Comparison of ENCODE assay signal across 17 cellular contexts in the genomic region with DNA sequence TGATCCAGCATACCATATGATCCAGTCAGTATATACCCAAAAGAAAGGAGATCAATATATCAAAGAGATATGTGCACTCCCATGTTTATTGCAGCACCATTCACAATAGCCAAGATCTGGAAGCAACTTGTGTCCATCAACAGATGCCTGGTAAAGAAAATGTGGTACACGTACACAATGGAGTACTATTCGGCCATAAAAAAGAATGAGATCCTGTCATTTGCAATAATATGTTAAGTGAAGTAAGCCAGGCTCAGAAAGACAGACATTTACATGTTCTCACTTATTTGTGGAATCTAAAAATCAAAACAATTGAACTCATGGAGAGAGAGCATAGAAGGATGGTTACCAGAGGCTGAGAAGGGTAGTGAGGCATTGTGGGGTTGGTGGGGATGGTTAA. TPM values are rescaled to one million over a fixed set of nuclear protein-coding genes. Genes with fewer than 3 reads are reported as not detected.
DNase-seq lines count a peak whose midpoint lies in the region; ATAC-seq and TF ChIP-seq lines count a peak whose summit lies in the region.
"Had no signal": no experiment of that assay in that cellular context is flagged by ENCODE, and none has a peak within 500 bp of the region (broad histone marks: within the 10 kb centered on the region; RNA-seq: fewer than 3 reads in every experiment).

No MANE protein-coding gene starts in this region.

- peaks cover 87% of the 10 kb centered on the region for H3K36me3 Mint-ChIP-seq in activated T-helper 17 cell treated with anti-CD3 and anti-CD28 coated beads, Interleukin-2, amount 50 U/mL, for 72 hours (ENCODE audit: low read depth)
- peaks cover 24% of the 10 kb centered on the region for H3K36me3 Mint-ChIP-seq in progenitor cell of endocrine pancreas (ENCODE audit: insufficient read depth)

- H3K27me3 Mint-ChIP-seq in activated T-helper 17 cell treated with anti-CD3 and anti-CD28 coated beads, Interleukin-2, amount 50 U/mL, for 72 hours = no peaks in the 10 kb centered on the region
- no peaks in the 10 kb centered on the region for H3K27me3 Mint-ChIP-seq in progenitor cell of endocrine pancreas
- H3K27me3 Mint-ChIP-seq: CD4-positive, CD25-positive, alpha-beta regulatory T cell had no signal

- H3K27ac Mint-ChIP-seq in activated T-helper 17 cell treated with anti-CD3 and anti-CD28 coated beads, Interleukin-2, amount 50 U/mL, for 72 hours = peak overlapping the region; percentile 20
- peak overlapping the region; percentile 76 for H3K27ac Mint-ChIP-seq in progenitor cell of endocrine pancreas

- intact Hi-C loops in Right ventricle myocardium superior (cut with DNase I) = no loop called here

- peak overlapping the region; percentile 63 to 81 for H3K27ac ChIP-seq in right atrium auricular region
- H3K27ac ChIP-seq: Peyer's patch had no signal

- no peak overlapping the region for H3K4me3 Mint-ChIP-seq in activated T-helper 17 cell treated with anti-CD3 and anti-CD28 coated beads, Interleukin-2, amount 50 U/mL, for 72 hours
- no peak overlapping the region for H3K4me3 Mint-ChIP-seq in progenitor cell of endocrine pancreas (ENCODE audit: low read depth)
- H3K4me3 Mint-ChIP-seq: CD4-positive, CD25-positive, alpha-beta regulatory T cell had no signal

- no peak overlapping the region for H3K4me3 ChIP-seq in right atrium auricular region
- H3K4me3 ChIP-seq: Peyer's patch had no signal

- H3K4me1 Mint-ChIP-seq in activated T-helper 17 cell treated with anti-CD3 and anti-CD28 coated beads, Interleukin-2, amount 50 U/mL, for 72 hours = no peaks in the 10 kb centered on the region
- H3K4me1 Mint-ChIP-seq in progenitor cell of endocrine pancreas (ENCODE audit: low read depth) = peaks cover 2% of the 10 kb centered on the region

- peaks cover 0 to 25% of the 10 kb centered on the region in 2 donors for H3K4me1 ChIP-seq in right atrium auricular region
- H3K4me1 ChIP-seq: Peyer's patch had no signal

- H3K36me3 ChIP-seq in right atrium auricular region = peaks cover 85% of the 10 kb centered on the region

- H3K27me3 ChIP-seq in right atrium auricular region = no peaks in the 10 kb centered on the region
- H3K27me3 ChIP-seq: Peyer's patch had no signal

- DNase-seq in right atrium auricular region (ENCODE audit: low spot score) = no peak
- DNase-seq in Right ventricle myocardium superior = no peak
- no peak for DNase-seq in progenitor cell of endocrine pancreas (ENCODE audit: low spot score, unreplicated experiment)
- no peak for DNase-seq in NCI-H774 (lab: John Stamatoyannopoulos, UW)
- no peak for DNase-seq in DMS53 treated with DMSO at 0.1 percent for 48 hours (lab: John Stamatoyannopoulos, UW; ENCODE audit: unreplicated experiment)
- DNase-seq: CD4-positive, CD25-positive, alpha-beta regulatory T cell; DMS53; H7; Kasumi-1; MM.1S; NCI-H1092 treated with DMSO at 0.1 percent for 48 hours; NCI-H2081 treated with DMSO at 0.1 percent for 48 hours; NCI-H510A treated with DMSO at 0.1 percent for 48 hours; Peyer's patch; SHP77; SK-N-SH had no signal

- ATAC-seq in Right ventricle myocardium superior (ENCODE audit: poor library complexity) = no peak
- no peak for ATAC-seq in activated T-helper 17 cell treated with anti-CD3 and anti-CD28 coated beads, Interleukin-2, amount 50 U/mL, for 72 hours (replicated peaks)

- H3K9me3 ChIP-seq in right atrium auricular region = no peaks in the 10 kb centered on the region
- H3K9me3 ChIP-seq: Peyer's patch, SK-N-SH had no signal

- TF ChIP-seq CTCF in right atrium auricular region (IDR thresholded peaks at IDR 0.05) (no peak), progenitor cell of endocrine pancreas (IDR thresholded peaks at IDR 0.05; ENCODE audit: unreplicated experiment) (no peak)

- no peaks in the 10 kb centered on the region for H3K9me3 Mint-ChIP-seq in activated T-helper 17 cell treated with anti-CD3 and anti-CD28 coated beads, Interleukin-2, amount 50 U/mL, for 72 hours
- no peaks in the 10 kb centered on the region for H3K9me3 Mint-ChIP-seq in progenitor cell of endocrine pancreas (ENCODE audit: low read depth)
- H3K9me3 Mint-ChIP-seq: CD4-positive, CD25-positive, alpha-beta regulatory T cell had no signal

RNA-seq across cellular contexts. Expression of a gene that starts 27.0 kb away (rescaled TPM):
- total RNA-seq in right atrium auricular region (100 to 1,000 TPM; 183 to 226 TPM), Right ventricle myocardium superior (193 TPM), progenitor cell of endocrine pancreas (119 and 129 TPM in 2 replicates)
- total RNA-seq in activated T-helper 17 cell treated with anti-CD3 and anti-CD28 coated beads, Interleukin-2, amount 50 U/mL, for 72 hours = 100 to 1,000 TPM; 175 to 256 TPM

RNA-seq across cellular contexts. Expression of a gene that starts 37.6 kb away (rescaled TPM):
- total RNA-seq in right atrium auricular region (10 to 100 TPM in 1 of 2 donors, under 1 TPM in 1; 0.71 to 15.5 TPM), Right ventricle myocardium superior (not detected), progenitor cell of endocrine pancreas (1.0 and 1.5 TPM in 2 replicates)
- 10 to 100 TPM; 39.8 to 40.1 TPM for total RNA-seq in activated T-helper 17 cell treated with anti-CD3 and anti-CD28 coated beads, Interleukin-2, amount 50 U/mL, for 72 hours
- total RNA-seq: H7 had no signal

RNA-seq across cellular contexts. Expression of a gene that starts 40.6 kb away (rescaled TPM):
- total RNA-seq in right atrium auricular region (100 to 1,000 TPM; 161 to 174 TPM), Right ventricle myocardium superior (143 TPM), progenitor cell of endocrine pancreas (262 and 272 TPM in 2 replicates)
- 100 to 1,000 TPM; 237 to 428 TPM for total RNA-seq in activated T-helper 17 cell treated with anti-CD3 and anti-CD28 coated beads, Interleukin-2, amount 50 U/mL, for 72 hours

RNA-seq across cellular contexts. Expression of a gene that starts 40.9 kb away (rescaled TPM):
- total RNA-seq in right atrium auricular region = 10 to 100 TPM; 62.3 to 65.8 TPM
- total RNA-seq in Right ventricle myocardium superior = 38.4 TPM
- 10 to 100 TPM; 31.1 to 60.3 TPM for total RNA-seq in activated T-helper 17 cell treated with anti-CD3 and anti-CD28 coated beads, Interleukin-2, amount 50 U/mL, for 72 hours
- 37.4 TPM in 2 replicates for total RNA-seq in progenitor cell of endocrine pancreas
